Comparison of ENCODE assay signal across 14 cellular contexts in genomic region chr11:9571071-9571765, GRCh38. TPM values are rescaled to one million over a fixed set of nuclear protein-coding genes. Genes with fewer than 3 reads are reported as not detected.
DNase-seq lines count a peak whose midpoint lies in the region; ATAC-seq, FAIRE-seq and TF ChIP-seq lines count a peak whose summit lies in the region.
"Had no signal": no experiment of that assay in that cellular context is flagged by ENCODE, and none has a peak within 500 bp of the region (broad histone marks: within the 10 kb centered on the region; RNA-seq: fewer than 3 reads in every experiment).

No MANE protein-coding gene starts in this region.

- no peaks in the 10 kb centered on the region for H3K36me3 ChIP-seq in CD4-positive, alpha-beta memory T cell (ENCODE audit: insufficient read depth, low read length)
- H3K36me3 ChIP-seq in Loucy (ENCODE audit: insufficient read depth, low read length) (peaks cover 2% of the 10 kb centered on the region; the same call in 1 of the 2 replicates), mammary epithelial cell (ENCODE audit: insufficient read depth, low read length) (no peaks in the 10 kb centered on the region)

- in situ Hi-C loops in mammary epithelial cell (cut with MboI; ENCODE audit: low sequenced_read_pairs in 2 of 2): no loop called here

- H3K27ac ChIP-seq in CD4-positive, alpha-beta memory T cell (ENCODE audit: low read depth, low read length): no peak overlapping the region
- peak overlapping the region; percentile 6 for H3K27ac ChIP-seq in mammary epithelial cell (ENCODE audit: insufficient read depth, low read depth, low read length)

- TF ChIP-seq POLR2A in H54 (IDR thresholded peaks at IDR 0.05; ENCODE audit: low read depth, low read length): no peak
- no peak for TF ChIP-seq POLR2A in erythroblast (IDR thresholded peaks at IDR 0.05; ENCODE audit: low read length)

- H3K4me1 ChIP-seq in CD4-positive, alpha-beta memory T cell (ENCODE audit: insufficient read depth, low read length): peaks cover 40% of the 10 kb centered on the region
- H3K4me1 ChIP-seq in Loucy (ENCODE audit: insufficient read depth, low read length, poor library complexity, severe bottlenecking) (peaks cover 12% of the 10 kb centered on the region), mammary epithelial cell (ENCODE audit: insufficient read depth, low read length) (peaks cover 41% of the 10 kb centered on the region)

- ATAC-seq in natural killer cell treated with Interleukin-12 subunit alpha and Interleukin-12 subunit beta and Interleukin-15 and Interleukin-18, amount 100 ng/mL, for 72 hours: no peak
- ATAC-seq: CD8-positive, alpha-beta T cell; Right ventricle myocardium inferior had no signal

- dilution Hi-C loops in mammary epithelial cell (cut with HindIII; ENCODE audit: low sequenced_read_pairs): no loop called here

- DNase-seq in CD4-positive, alpha-beta memory T cell: no peak
- no peak for DNase-seq in mammary epithelial cell
- no peak for DNase-seq in natural killer cell treated with Interleukin-12 subunit alpha and Interleukin-12 subunit beta and Interleukin-15 and Interleukin-18, amount 100 ng/mL, for 72 hours (ENCODE audit: low spot score)
- DNase-seq in urothelium cell line (ENCODE audit: low spot score): no peak
- DNase-seq in central memory CD4-positive, alpha-beta T cell: no peak
- DNase-seq in H54 (ENCODE audit: insufficient read length, low spot score): no peak
- no peak for DNase-seq in erythroblast (lab: John Stamatoyannopoulos, UW)
- DNase-seq: activated CD4-positive, alpha-beta T cell treated with anti-CD3 and anti-CD28 coated beads for 1 hour; CD8-positive, alpha-beta T cell; effector CD4-positive, alpha-beta T cell; KBM-7; midbrain had no signal

- FAIRE-seq in urothelium cell line (lab: Jason Lieb, UNC): no peak
- FAIRE-seq in H54 (lab: Jason Lieb, UNC): no peak

- H3K36me3 Mint-ChIP-seq in CD4-positive, alpha-beta memory T cell: peaks cover 0 to 11% of the 10 kb centered on the region in 2 donors
- H3K36me3 Mint-ChIP-seq in natural killer cell treated with Interleukin-12 subunit alpha and Interleukin-12 subunit beta and Interleukin-15 and Interleukin-18, amount 100 ng/mL, for 72 hours: peaks cover 15% of the 10 kb centered on the region
- H3K36me3 Mint-ChIP-seq: CD8-positive, alpha-beta T cell had no signal

- peak overlapping the region in 2 of 7 donors; percentile 32 to 85 for H3K27ac Mint-ChIP-seq in CD4-positive, alpha-beta memory T cell
- H3K27ac Mint-ChIP-seq in natural killer cell treated with Interleukin-12 subunit alpha and Interleukin-12 subunit beta and Interleukin-15 and Interleukin-18, amount 100 ng/mL, for 72 hours: no peak overlapping the region
- H3K27ac Mint-ChIP-seq: CD8-positive, alpha-beta T cell had no signal

- no peaks in the 10 kb centered on the region for H3K9me3 ChIP-seq in CD4-positive, alpha-beta memory T cell (ENCODE audit: control insufficient read depth in 1 of 2, low read length in 2 of 2)
- H3K9me3 ChIP-seq in Loucy (ENCODE audit: insufficient read depth, low read depth, low read length) (no peaks in the 10 kb centered on the region), mammary epithelial cell (replicated peaks; ENCODE audit: insufficient read depth, low read length) (no peaks in the 10 kb centered on the region)

- H3K4me3 ChIP-seq in CD4-positive, alpha-beta memory T cell (ENCODE audit: low read length in 2 of 2): no peak overlapping the region
- H3K4me3 ChIP-seq in Loucy (ENCODE audit: low read length, poor library complexity, severe bottlenecking): no peak overlapping the region
- no peak overlapping the region for H3K4me3 ChIP-seq in mammary epithelial cell (replicated peaks in 1 of 3; ENCODE audit: insufficient read depth in 1 of 3, low read depth in 2 of 3, low read length in 3 of 3)

- H3K9me2 ChIP-seq in Loucy (replicated peaks; ENCODE audit: low read depth, low read length): no peaks in the 10 kb centered on the region

- peaks cover 18% of the 10 kb centered on the region for H4K20me1 ChIP-seq in Loucy (ENCODE audit: insufficient read depth, low read length, poor library complexity, severe bottlenecking)
- no peaks in the 10 kb centered on the region for H4K20me1 ChIP-seq in mammary epithelial cell (ENCODE audit: insufficient read depth, low read length)

- peaks cover 19 to 49% (median 30%) of the 10 kb centered on the region in 4 donors for H3K4me1 Mint-ChIP-seq in CD4-positive, alpha-beta memory T cell
- H3K4me1 Mint-ChIP-seq in natural killer cell treated with Interleukin-12 subunit alpha and Interleukin-12 subunit beta and Interleukin-15 and Interleukin-18, amount 100 ng/mL, for 72 hours (ENCODE audit: low read depth in 2 of 2): peaks cover 15 to 18% of the 10 kb centered on the region in 2 donors

- no peak for TF ChIP-seq CTCF in Loucy (conservative IDR thresholded peaks at IDR 0.05; ENCODE audit: low read length)
- no peak for TF ChIP-seq CTCF in mammary epithelial cell (conservative IDR thresholded peaks at IDR 0.05 in 1 of 2, IDR thresholded peaks at IDR 0.05 in 1 of 2; ENCODE audit: extremely low read depth in 1 of 2, insufficient read depth in 1 of 2, low read depth in 1 of 2, low read length in 2 of 2)

- H3F3A ChIP-seq in Loucy (ENCODE audit: low read depth): no peaks in the 10 kb centered on the region

- POLR2A ChIA-PET in CD4-positive, alpha-beta memory T cell (lab: Charles Lee; ENCODE audit: partially characterized antibody): interaction anchor here (7.4 kb wide), 1 partner anchor 42 kb away, joined by 91 read pairs; no protein-coding TSS in a partner anchor

- H3K9ac ChIP-seq in Loucy (ENCODE audit: low read depth, low read length, poor library complexity, severe bottlenecking) (peak overlapping the region; percentile 13), mammary epithelial cell (ENCODE audit: insufficient read depth, low read length) (no peak overlapping the region)

- H3K9me3 Mint-ChIP-seq in CD4-positive, alpha-beta memory T cell: no peaks in the 10 kb centered on the region
- H3K9me3 Mint-ChIP-seq in natural killer cell treated with Interleukin-12 subunit alpha and Interleukin-12 subunit beta and Interleukin-15 and Interleukin-18, amount 100 ng/mL, for 72 hours: no peaks in the 10 kb centered on the region
- H3K9me3 Mint-ChIP-seq: CD8-positive, alpha-beta T cell had no signal

- peak overlapping the region in 7 of 8 donors; percentile 8 to 89 (median 87) for H3K4me3 Mint-ChIP-seq in CD4-positive, alpha-beta memory T cell
- peak overlapping the region; percentile 82 for H3K4me3 Mint-ChIP-seq in natural killer cell treated with Interleukin-12 subunit alpha and Interleukin-12 subunit beta and Interleukin-15 and Interleukin-18, amount 100 ng/mL, for 72 hours

- H2AFZ ChIP-seq in Loucy (ENCODE audit: low read length): no peak overlapping the region
- H2AFZ ChIP-seq in mammary epithelial cell (ENCODE audit: low read depth, low read length): no peak overlapping the region

- H3K27me3 Mint-ChIP-seq in CD4-positive, alpha-beta memory T cell: no peaks in the 10 kb centered on the region
- peaks cover 0 to 6% of the 10 kb centered on the region in 2 donors for H3K27me3 Mint-ChIP-seq in natural killer cell treated with Interleukin-12 subunit alpha and Interleukin-12 subunit beta and Interleukin-15 and Interleukin-18, amount 100 ng/mL, for 72 hours

- no peak overlapping the region for H3K4me2 ChIP-seq in Loucy (ENCODE audit: low read depth, low read length, poor library complexity, severe bottlenecking)
- no peak overlapping the region for H3K4me2 ChIP-seq in mammary epithelial cell (ENCODE audit: insufficient read depth, low read depth, low read length)

- intact Hi-C loops in CD4-positive, alpha-beta memory T cell (cut with micrococcal nuclease): loop anchor here (5.0 kb wide), 1 partner anchor 659 kb away; the partner anchor contains the start of gene AKIP1
- intact Hi-C loops in mammary epithelial cell (cut with micrococcal nuclease): no loop called here

- H3K79me2 ChIP-seq in Loucy (ENCODE audit: insufficient read depth, low read length): peaks cover 33% of the 10 kb centered on the region
- peaks cover 27% of the 10 kb centered on the region for H3K79me2 ChIP-seq in mammary epithelial cell (ENCODE audit: insufficient read depth, low read length)

- BruUV-seq in mammary epithelial cell (replicated peaks; lab: Mats Ljungman, UMichigan): no TSS peak

- 96% methylated on average over 8 of the region's 8 CpGs for WGBS in mammary epithelial cell (ENCODE audit: low coverage, missing lambda C conversion rate)

- CTCF ChIA-PET in CD4-positive, alpha-beta memory T cell (lab: Charles Lee; ENCODE audit: partially characterized antibody): interaction anchor here (2.1 to 4.0 kb wide), 2 partner anchors 36 to 42 kb away, joined by 8 to 34 read pairs; no protein-coding TSS in a partner anchor
- CTCF ChIA-PET in mammary epithelial cell (lab: Charles Lee; ENCODE audit: low non-redundant PET): no interaction called here

- no peaks in the 10 kb centered on the region for H3K27me3 ChIP-seq in CD4-positive, alpha-beta memory T cell (ENCODE audit: insufficient read depth, low read length)
- no peaks in the 10 kb centered on the region for H3K27me3 ChIP-seq in Loucy (ENCODE audit: insufficient read depth, low read length, poor library complexity, severe bottlenecking)
- H3K27me3 ChIP-seq in mammary epithelial cell (ENCODE audit: insufficient read depth, low read length): no peaks in the 10 kb centered on the region

RNA-seq across cellular contexts. Expression of gene WEE1, which starts 2.3 kb away (rescaled TPM):
- 10 to 100 TPM; 11.1 to 11.7 TPM for total RNA-seq in CD4-positive, alpha-beta memory T cell
- polyA plus RNA-seq in CD4-positive, alpha-beta memory T cell: 1 to 10 TPM; 5.8 to 8.2 TPM
- 10 to 100 TPM; 49.8 to 53.0 TPM for total RNA-seq in mammary epithelial cell
- polyA plus RNA-seq in mammary epithelial cell: 31.1 TPM
- 45.0 TPM for polyA minus RNA-seq in mammary epithelial cell
- 10 to 100 TPM; 28.0 to 63.8 TPM for total RNA-seq in natural killer cell treated with Interleukin-12 subunit alpha and Interleukin-12 subunit beta and Interleukin-15 and Interleukin-18, amount 100 ng/mL, for 72 hours
